9 cellular contexts compared by ENCODE assay signal in the genomic region with DNA sequence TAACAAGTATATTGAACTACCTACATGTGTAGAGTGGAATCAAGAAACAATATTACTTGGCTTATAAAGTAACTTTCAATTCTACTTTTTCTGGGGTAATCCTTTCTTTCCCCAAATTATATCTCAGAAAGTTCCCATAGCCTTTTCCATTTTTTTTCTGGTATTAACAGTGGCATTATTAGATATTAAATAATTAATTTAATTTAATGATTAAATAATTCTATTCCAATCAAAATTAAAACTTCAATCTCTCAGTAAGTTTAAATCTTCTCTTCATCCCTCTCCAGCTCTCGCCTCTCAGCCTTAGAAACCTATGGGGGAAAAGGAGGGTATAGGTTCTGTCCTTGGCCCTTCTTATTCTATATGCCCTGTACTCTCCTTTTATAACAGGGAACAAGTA.
"Had no signal": no experiment of that assay in that cellular context is flagged by ENCODE, and none has a peak within 500 bp of the region (broad histone marks: within the 10 kb centered on the region; RNA-seq: fewer than 3 reads in every experiment).

No MANE protein-coding gene starts in this region.

- H3K9me3 Mint-ChIP-seq: GM23338, H9, HFFc6 had no signal

- ATAC-seq: GM23338, HCT116 had no signal

- H3K4me3 Mint-ChIP-seq: GM23338, H9, HFFc6 had no signal

- DNase-seq: GM23248, GOT3, H7, H9, HCEC 1CT, HFFc6 had no signal

- H3K4me1 Mint-ChIP-seq: GM23338, H9 had no signal

- H3K4me3 ChIP-seq: GM23248, GM23338, HAP-1 had no signal

- H3K27ac Mint-ChIP-seq: GM23338, H9, HFFc6 had no signal
